ENCODE assay signal across 1 cellular context in the genomic region with DNA sequence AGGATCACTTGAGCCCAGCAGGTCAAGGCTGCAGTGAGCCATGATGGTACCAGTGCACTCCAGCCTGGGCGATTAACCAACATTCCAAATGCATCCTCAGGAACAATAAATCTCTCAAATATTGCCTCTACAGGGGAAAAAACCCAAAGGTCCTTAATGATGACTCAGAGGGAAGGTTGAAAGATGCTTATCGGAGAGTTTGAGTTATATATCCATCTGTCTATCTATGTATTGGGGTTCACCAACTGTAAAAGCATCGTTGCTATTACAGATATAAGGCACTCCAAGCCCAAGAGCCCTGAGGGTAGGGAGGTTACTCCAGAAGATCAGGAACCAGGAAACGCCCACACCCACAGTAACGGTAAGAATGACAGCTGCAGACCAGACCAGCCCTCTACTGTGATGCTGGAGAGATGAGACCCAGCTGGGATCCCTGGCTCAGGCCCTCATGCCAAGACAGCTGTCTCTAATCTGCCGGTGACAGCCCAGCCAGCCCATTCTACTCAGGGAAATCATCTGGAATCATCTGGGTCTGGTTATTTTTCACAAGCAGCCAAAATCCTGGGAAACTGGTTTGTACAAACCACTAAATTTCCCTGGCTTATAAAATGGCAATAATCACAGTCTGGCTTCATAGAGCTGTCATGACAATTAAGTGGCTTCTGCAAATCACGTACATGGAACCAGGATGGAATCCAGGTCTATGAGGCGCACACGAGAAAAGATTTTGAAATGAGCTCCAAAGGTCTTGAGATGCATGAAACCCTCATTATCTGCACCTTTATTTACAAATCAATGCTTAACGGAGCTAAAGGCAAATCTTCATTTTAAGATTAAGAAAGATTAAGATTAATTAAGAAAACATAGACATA.
TF ChIP-seq lines count a peak whose summit lies in the region.

No MANE protein-coding gene starts in this region.

TF ChIP-seq in WTC11, 78 proteins besides CTCF, POLR2A, EP300 and RAD21 (continued from another document):
- TF ChIP-seq, protein P1, sequence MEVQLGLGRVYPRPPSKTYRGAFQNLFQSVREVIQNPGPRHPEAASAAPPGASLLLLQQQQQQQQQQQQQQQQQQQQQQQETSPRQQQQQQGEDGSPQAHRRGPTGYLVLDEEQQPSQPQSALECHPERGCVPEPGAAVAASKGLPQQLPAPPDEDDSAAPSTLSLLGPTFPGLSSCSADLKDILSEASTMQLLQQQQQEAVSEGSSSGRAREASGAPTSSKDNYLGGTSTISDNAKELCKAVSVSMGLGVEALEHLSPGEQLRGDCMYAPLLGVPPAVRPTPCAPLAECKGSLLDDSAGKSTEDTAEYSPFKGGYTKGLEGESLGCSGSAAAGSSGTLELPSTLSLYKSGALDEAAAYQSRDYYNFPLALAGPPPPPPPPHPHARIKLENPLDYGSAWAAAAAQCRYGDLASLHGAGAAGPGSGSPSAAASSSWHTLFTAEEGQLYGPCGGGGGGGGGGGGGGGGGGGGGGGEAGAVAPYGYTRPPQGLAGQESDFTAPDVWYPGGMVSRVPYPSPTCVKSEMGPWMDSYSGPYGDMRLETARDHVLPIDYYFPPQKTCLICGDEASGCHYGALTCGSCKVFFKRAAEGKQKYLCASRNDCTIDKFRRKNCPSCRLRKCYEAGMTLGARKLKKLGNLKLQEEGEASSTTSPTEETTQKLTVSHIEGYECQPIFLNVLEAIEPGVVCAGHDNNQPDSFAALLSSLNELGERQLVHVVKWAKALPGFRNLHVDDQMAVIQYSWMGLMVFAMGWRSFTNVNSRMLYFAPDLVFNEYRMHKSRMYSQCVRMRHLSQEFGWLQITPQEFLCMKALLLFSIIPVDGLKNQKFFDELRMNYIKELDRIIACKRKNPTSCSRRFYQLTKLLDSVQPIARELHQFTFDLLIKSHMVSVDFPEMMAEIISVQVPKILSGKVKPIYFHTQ (CRISPR knock-in tag; IDR thresholded peaks at IDR 0.05) = no peak
- TF ChIP-seq, protein P2, sequence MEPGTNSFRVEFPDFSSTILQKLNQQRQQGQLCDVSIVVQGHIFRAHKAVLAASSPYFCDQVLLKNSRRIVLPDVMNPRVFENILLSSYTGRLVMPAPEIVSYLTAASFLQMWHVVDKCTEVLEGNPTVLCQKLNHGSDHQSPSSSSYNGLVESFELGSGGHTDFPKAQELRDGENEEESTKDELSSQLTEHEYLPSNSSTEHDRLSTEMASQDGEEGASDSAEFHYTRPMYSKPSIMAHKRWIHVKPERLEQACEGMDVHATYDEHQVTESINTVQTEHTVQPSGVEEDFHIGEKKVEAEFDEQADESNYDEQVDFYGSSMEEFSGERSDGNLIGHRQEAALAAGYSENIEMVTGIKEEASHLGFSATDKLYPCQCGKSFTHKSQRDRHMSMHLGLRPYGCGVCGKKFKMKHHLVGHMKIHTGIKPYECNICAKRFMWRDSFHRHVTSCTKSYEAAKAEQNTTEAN (CRISPR knock-in tag; IDR thresholded peaks at IDR 0.05) = no peak
- no peak for TF ChIP-seq MYBL2 (CRISPR knock-in tag; IDR thresholded peaks at IDR 0.05)
- TF ChIP-seq OVOL2 (CRISPR knock-in tag; IDR thresholded peaks at IDR 0.05; ENCODE audit: borderline replicate concordance) = no peak
- TF ChIP-seq, protein P3, sequence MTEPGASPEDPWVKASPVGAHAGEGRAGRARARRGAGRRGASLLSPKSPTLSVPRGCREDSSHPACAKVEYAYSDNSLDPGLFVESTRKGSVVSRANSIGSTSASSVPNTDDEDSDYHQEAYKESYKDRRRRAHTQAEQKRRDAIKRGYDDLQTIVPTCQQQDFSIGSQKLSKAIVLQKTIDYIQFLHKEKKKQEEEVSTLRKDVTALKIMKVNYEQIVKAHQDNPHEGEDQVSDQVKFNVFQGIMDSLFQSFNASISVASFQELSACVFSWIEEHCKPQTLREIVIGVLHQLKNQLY (CRISPR knock-in tag; IDR thresholded peaks at IDR 0.05) = no peak
- no peak for TF ChIP-seq SOX15 (CRISPR knock-in tag; IDR thresholded peaks at IDR 0.05)
- no peak for TF ChIP-seq RORB (CRISPR knock-in tag; IDR thresholded peaks at IDR 0.05)
- TF ChIP-seq KAT7 (CRISPR knock-in tag; IDR thresholded peaks at IDR 0.05; ENCODE audit: borderline replicate concordance) = no peak
- TF ChIP-seq ZNF416 (CRISPR knock-in tag; IDR thresholded peaks at IDR 0.05) = no peak
- no peak for TF ChIP-seq GRHL2 (CRISPR knock-in tag; IDR thresholded peaks at IDR 0.05; ENCODE audit: insufficient replicate concordance, severe bottlenecking)
